ENCODE assay signal across 1 cellular context in the genomic region with DNA sequence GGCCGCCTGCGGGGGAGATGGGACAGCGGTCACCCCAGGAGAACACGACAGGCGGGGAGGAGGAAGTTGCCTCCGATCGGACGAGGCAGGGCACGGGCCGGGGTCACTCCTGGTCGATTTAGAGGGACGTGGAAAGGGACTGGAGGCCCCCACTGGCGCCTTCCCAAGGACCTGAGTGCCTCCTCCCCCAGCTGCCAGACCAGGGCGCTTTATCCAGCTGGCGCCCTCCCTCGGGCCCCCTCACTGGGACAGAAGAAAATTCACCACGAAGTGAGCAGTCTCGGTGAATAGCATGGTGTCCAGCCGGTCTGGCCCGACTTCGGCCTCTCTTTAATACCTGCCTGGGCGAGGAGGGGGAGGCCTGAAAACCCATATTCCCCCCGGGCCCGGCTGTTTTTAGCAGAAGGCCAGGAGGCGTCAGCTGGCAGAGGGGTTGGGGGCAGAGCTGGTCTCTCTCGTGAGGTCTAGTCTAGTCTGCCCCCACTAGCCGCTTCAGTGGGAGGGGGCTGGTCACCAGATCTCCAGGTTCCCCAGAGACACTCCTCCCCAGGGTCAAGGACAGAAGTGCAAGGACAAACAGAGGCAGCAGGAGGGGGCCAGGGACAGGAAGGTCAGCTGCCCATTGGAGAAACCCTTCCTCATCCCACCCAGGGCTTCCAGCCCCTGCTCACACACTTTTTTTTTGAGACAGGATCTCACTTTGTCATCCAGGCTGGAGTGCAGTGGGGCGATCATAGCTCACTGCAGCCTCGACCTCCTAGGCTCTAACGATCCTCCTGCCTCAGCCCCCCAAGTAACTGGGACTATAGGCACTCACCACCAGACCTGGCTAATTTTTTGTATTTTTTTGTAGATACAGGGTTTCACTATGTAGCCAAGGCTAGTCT.
TF ChIP-seq lines count a peak whose summit lies in the region.

No MANE protein-coding gene starts in this region.

TF ChIP-seq in HepG2, 621 proteins besides CTCF, POLR2A, EP300 and RAD21 (continued from another document and continues in another):
- TF ChIP-seq, protein P1, sequence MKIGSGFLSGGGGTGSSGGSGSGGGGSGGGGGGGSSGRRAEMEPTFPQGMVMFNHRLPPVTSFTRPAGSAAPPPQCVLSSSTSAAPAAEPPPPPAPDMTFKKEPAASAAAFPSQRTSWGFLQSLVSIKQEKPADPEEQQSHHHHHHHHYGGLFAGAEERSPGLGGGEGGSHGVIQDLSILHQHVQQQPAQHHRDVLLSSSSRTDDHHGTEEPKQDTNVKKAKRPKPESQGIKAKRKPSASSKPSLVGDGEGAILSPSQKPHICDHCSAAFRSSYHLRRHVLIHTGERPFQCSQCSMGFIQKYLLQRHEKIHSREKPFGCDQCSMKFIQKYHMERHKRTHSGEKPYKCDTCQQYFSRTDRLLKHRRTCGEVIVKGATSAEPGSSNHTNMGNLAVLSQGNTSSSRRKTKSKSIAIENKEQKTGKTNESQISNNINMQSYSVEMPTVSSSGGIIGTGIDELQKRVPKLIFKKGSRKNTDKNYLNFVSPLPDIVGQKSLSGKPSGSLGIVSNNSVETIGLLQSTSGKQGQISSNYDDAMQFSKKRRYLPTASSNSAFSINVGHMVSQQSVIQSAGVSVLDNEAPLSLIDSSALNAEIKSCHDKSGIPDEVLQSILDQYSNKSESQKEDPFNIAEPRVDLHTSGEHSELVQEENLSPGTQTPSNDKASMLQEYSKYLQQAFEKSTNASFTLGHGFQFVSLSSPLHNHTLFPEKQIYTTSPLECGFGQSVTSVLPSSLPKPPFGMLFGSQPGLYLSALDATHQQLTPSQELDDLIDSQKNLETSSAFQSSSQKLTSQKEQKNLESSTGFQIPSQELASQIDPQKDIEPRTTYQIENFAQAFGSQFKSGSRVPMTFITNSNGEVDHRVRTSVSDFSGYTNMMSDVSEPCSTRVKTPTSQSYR (CRISPR knock-in tag; IDR thresholded peaks at IDR 0.05; ENCODE audit: borderline replicate concordance) = no peak
- TF ChIP-seq LCORL (IDR thresholded peaks at IDR 0.05) (no peak), LCORL (CRISPR knock-in tag; IDR thresholded peaks at IDR 0.05) (no peak; the same call in none of the 2 replicates), NPAS2 (CRISPR knock-in tag; IDR thresholded peaks at IDR 0.05; ENCODE audit: borderline replicate concordance) (no peak), CENPX (CRISPR knock-in tag; IDR thresholded peaks at IDR 0.05) (no peak), ZNF549 (CRISPR knock-in tag; IDR thresholded peaks at IDR 0.05) (no peak), ZNF12 (CRISPR knock-in tag; IDR thresholded peaks at IDR 0.05) (no peak), BCL6 (CRISPR knock-in tag; IDR thresholded peaks at IDR 0.05) (no peak), SPEN (CRISPR knock-in tag; IDR thresholded peaks at IDR 0.05; ENCODE audit: low read depth) (no peak), ZNF367 (CRISPR knock-in tag; IDR thresholded peaks at IDR 0.05; ENCODE audit: borderline replicate concordance) (no peak), ZFP37 (CRISPR knock-in tag; IDR thresholded peaks at IDR 0.05; ENCODE audit: borderline replicate concordance) (no peak), ZFP90 (CRISPR knock-in tag; IDR thresholded peaks at IDR 0.05; ENCODE audit: borderline replicate concordance) (0 out of 2 replicates have a peak, but pooled peaks have one; percentile 64), NR2F6 (IDR thresholded peaks at IDR 0.05) (peak; percentile 89), NR2F6 (CRISPR knock-in tag; IDR thresholded peaks at IDR 0.05) (peak; percentile 94), JUND (CRISPR knock-in tag; IDR thresholded peaks at IDR 0.05) (0 out of 2 replicates have a peak, but pooled peaks have one; percentile 11), CBX5 (CRISPR knock-in tag; IDR thresholded peaks at IDR 0.05; ENCODE audit: borderline replicate concordance) (no peak), NCOR1 (IDR thresholded peaks at IDR 0.05; ENCODE audit: borderline replicate concordance, low read length) (0 out of 2 replicates have a peak, but pooled peaks have one; percentile 11), RBAK (CRISPR knock-in tag; IDR thresholded peaks at IDR 0.05) (no peak), ZNF24 (IDR thresholded peaks at IDR 0.05) (no peak), KLF13 (CRISPR knock-in tag; IDR thresholded peaks at IDR 0.05) (no peak), KDM5A (IDR thresholded peaks at IDR 0.05; ENCODE audit: borderline replicate concordance, low read length) (no peak), TCF12 (IDR thresholded peaks at IDR 0.05) (no peak), TCF12 (CRISPR knock-in tag; IDR thresholded peaks at IDR 0.05) (no peak), MEF2D (CRISPR knock-in tag; IDR thresholded peaks at IDR 0.05) (no peak), KDM1A (CRISPR knock-in tag; IDR thresholded peaks at IDR 0.05) (no peak), SNAI1 (CRISPR knock-in tag; IDR thresholded peaks at IDR 0.05; ENCODE audit: borderline replicate concordance) (no peak), NR2F1 (CRISPR knock-in tag; IDR thresholded peaks at IDR 0.05) (peak in 1 of 2 experiments; percentile 70; a peak in 1 of 4 replicates), DNMT1 (CRISPR knock-in tag; IDR thresholded peaks at IDR 0.05) (no peak), ELF1 (CRISPR knock-in tag; IDR thresholded peaks at IDR 0.05) (no peak), ZNF17 (CRISPR knock-in tag; IDR thresholded peaks at IDR 0.05) (no peak)
- TF ChIP-seq, protein P2, sequence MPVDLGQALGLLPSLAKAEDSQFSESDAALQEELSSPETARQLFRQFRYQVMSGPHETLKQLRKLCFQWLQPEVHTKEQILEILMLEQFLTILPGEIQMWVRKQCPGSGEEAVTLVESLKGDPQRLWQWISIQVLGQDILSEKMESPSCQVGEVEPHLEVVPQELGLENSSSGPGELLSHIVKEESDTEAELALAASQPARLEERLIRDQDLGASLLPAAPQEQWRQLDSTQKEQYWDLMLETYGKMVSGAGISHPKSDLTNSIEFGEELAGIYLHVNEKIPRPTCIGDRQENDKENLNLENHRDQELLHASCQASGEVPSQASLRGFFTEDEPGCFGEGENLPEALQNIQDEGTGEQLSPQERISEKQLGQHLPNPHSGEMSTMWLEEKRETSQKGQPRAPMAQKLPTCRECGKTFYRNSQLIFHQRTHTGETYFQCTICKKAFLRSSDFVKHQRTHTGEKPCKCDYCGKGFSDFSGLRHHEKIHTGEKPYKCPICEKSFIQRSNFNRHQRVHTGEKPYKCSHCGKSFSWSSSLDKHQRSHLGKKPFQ (CRISPR knock-in tag; IDR thresholded peaks at IDR 0.05; ENCODE audit: insufficient replicate concordance) = peak; percentile 81
- TF ChIP-seq, protein P3, sequence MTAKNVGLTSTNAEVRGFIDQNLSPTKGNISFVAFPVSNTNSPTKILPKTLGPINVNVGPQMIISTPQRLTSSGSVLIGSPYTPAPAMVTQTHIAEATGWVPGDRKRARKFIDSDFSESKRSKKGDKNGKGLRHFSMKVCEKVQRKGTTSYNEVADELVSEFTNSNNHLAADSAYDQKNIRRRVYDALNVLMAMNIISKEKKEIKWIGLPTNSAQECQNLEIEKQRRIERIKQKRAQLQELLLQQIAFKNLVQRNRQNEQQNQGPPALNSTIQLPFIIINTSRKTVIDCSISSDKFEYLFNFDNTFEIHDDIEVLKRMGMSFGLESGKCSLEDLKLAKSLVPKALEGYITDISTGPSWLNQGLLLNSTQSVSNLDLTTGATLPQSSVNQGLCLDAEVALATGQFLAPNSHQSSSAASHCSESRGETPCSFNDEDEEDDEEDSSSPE (CRISPR knock-in tag; IDR thresholded peaks at IDR 0.05) = peak; percentile 4; the same call in 1 of the 2 replicates
- TF ChIP-seq, protein P4, sequence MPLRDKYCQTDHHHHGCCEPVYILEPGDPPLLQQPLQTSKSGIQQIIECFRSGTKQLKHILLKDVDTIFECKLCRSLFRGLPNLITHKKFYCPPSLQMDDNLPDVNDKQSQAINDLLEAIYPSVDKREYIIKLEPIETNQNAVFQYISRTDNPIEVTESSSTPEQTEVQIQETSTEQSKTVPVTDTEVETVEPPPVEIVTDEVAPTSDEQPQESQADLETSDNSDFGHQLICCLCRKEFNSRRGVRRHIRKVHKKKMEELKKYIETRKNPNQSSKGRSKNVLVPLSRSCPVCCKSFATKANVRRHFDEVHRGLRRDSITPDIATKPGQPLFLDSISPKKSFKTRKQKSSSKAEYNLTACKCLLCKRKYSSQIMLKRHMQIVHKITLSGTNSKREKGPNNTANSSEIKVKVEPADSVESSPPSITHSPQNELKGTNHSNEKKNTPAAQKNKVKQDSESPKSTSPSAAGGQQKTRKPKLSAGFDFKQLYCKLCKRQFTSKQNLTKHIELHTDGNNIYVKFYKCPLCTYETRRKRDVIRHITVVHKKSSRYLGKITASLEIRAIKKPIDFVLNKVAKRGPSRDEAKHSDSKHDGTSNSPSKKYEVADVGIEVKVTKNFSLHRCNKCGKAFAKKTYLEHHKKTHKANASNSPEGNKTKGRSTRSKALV (CRISPR knock-in tag; IDR thresholded peaks at IDR 0.05) = no peak
- TF ChIP-seq, protein P5, sequence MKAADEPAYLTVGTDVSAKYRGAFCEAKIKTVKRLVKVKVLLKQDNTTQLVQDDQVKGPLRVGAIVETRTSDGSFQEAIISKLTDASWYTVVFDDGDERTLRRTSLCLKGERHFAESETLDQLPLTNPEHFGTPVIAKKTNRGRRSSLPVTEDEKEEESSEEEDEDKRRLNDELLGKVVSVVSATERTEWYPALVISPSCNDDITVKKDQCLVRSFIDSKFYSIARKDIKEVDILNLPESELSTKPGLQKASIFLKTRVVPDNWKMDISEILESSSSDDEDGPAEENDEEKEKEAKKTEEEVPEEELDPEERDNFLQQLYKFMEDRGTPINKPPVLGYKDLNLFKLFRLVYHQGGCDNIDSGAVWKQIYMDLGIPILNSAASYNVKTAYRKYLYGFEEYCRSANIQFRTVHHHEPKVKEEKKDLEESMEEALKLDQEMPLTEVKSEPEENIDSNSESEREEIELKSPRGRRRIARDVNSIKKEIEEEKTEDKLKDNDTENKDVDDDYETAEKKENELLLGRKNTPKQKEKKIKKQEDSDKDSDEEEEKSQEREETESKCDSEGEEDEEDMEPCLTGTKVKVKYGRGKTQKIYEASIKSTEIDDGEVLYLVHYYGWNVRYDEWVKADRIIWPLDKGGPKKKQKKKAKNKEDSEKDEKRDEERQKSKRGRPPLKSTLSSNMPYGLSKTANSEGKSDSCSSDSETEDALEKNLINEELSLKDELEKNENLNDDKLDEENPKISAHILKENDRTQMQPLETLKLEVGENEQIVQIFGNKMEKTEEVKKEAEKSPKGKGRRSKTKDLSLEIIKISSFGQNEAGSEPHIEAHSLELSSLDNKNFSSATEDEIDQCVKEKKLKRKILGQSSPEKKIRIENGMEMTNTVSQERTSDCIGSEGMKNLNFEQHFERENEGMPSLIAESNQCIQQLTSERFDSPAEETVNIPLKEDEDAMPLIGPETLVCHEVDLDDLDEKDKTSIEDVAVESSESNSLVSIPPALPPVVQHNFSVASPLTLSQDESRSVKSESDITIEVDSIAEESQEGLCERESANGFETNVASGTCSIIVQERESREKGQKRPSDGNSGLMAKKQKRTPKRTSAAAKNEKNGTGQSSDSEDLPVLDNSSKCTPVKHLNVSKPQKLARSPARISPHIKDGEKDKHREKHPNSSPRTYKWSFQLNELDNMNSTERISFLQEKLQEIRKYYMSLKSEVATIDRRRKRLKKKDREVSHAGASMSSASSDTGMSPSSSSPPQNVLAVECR (CRISPR knock-in tag; IDR thresholded peaks at IDR 0.05; ENCODE audit: borderline replicate concordance) = no peak; the same call in 1 of the 2 replicates
- TF ChIP-seq, protein P6, sequence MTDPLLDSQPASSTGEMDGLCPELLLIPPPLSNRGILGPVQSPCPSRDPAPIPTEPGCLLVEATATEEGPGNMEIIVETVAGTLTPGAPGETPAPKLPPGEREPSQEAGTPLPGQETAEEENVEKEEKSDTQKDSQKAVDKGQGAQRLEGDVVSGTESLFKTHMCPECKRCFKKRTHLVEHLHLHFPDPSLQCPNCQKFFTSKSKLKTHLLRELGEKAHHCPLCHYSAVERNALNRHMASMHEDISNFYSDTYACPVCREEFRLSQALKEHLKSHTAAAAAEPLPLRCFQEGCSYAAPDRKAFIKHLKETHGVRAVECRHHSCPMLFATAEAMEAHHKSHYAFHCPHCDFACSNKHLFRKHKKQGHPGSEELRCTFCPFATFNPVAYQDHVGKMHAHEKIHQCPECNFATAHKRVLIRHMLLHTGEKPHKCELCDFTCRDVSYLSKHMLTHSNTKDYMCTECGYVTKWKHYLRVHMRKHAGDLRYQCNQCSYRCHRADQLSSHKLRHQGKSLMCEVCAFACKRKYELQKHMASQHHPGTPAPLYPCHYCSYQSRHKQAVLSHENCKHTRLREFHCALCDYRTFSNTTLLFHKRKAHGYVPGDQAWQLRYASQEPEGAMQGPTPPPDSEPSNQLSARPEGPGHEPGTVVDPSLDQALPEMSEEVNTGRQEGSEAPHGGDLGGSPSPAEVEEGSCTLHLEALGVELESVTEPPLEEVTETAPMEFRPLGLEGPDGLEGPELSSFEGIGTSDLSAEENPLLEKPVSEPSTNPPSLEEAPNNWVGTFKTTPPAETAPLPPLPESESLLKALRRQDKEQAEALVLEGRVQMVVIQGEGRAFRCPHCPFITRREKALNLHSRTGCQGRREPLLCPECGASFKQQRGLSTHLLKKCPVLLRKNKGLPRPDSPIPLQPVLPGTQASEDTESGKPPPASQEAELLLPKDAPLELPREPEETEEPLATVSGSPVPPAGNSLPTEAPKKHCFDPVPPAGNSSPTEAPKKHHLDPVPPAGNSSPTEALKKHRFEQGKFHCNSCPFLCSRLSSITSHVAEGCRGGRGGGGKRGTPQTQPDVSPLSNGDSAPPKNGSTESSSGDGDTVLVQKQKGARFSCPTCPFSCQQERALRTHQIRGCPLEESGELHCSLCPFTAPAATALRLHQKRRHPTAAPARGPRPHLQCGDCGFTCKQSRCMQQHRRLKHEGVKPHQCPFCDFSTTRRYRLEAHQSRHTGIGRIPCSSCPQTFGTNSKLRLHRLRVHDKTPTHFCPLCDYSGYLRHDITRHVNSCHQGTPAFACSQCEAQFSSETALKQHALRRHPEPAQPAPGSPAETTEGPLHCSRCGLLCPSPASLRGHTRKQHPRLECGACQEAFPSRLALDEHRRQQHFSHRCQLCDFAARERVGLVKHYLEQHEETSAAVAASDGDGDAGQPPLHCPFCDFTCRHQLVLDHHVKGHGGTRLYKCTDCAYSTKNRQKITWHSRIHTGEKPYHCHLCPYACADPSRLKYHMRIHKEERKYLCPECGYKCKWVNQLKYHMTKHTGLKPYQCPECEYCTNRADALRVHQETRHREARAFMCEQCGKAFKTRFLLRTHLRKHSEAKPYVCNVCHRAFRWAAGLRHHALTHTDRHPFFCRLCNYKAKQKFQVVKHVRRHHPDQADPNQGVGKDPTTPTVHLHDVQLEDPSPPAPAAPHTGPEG (CRISPR knock-in tag; IDR thresholded peaks at IDR 0.05) = 0 out of 2 replicates have a peak, but pooled peaks have one; percentile 34
- TF ChIP-seq, protein P7, sequence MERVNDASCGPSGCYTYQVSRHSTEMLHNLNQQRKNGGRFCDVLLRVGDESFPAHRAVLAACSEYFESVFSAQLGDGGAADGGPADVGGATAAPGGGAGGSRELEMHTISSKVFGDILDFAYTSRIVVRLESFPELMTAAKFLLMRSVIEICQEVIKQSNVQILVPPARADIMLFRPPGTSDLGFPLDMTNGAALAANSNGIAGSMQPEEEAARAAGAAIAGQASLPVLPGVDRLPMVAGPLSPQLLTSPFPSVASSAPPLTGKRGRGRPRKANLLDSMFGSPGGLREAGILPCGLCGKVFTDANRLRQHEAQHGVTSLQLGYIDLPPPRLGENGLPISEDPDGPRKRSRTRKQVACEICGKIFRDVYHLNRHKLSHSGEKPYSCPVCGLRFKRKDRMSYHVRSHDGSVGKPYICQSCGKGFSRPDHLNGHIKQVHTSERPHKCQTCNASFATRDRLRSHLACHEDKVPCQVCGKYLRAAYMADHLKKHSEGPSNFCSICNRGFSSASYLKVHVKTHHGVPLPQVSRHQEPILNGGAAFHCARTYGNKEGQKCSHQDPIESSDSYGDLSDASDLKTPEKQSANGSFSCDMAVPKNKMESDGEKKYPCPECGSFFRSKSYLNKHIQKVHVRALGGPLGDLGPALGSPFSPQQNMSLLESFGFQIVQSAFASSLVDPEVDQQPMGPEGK (CRISPR knock-in tag; IDR thresholded peaks at IDR 0.05) = peak; percentile 97
- TF ChIP-seq, protein P8, sequence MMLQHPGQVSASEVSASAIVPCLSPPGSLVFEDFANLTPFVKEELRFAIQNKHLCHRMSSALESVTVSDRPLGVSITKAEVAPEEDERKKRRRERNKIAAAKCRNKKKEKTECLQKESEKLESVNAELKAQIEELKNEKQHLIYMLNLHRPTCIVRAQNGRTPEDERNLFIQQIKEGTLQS (CRISPR knock-in tag; IDR thresholded peaks at IDR 0.05) = no peak
